1 cellular context compared by ENCODE assay signal in genomic region chr18:76491436-76491800, GRCh38.
TF ChIP-seq lines count a peak whose summit lies in the region.

No MANE protein-coding gene starts in this region.

TF ChIP-seq in HepG2, 621 proteins besides CTCF, POLR2A, EP300 and RAD21 (continued from another document):
- no peak for TF ChIP-seq SKIL (CRISPR knock-in tag; IDR thresholded peaks at IDR 0.05; ENCODE audit: borderline replicate concordance)
- no peak for TF ChIP-seq PCBP2 (optimal IDR thresholded peaks at IDR 0.05; ENCODE audit: low read depth, low read length, poor library complexity, severe bottlenecking)
- TF ChIP-seq ZBTB26 (CRISPR knock-in tag; IDR thresholded peaks at IDR 0.05; ENCODE audit: borderline replicate concordance) = no peak
- no peak for TF ChIP-seq TERF1 (CRISPR knock-in tag; IDR thresholded peaks at IDR 0.05)
- no peak for TF ChIP-seq SUZ12 (IDR thresholded peaks at IDR 0.05; ENCODE audit: low read depth, low read length)
- no peak for TF ChIP-seq DMTF1 (CRISPR knock-in tag; IDR thresholded peaks at IDR 0.05)
- no peak for TF ChIP-seq ZNF781 (CRISPR knock-in tag; IDR thresholded peaks at IDR 0.05; ENCODE audit: borderline replicate concordance, not compliant biosample characterization)
- no peak for TF ChIP-seq ZMYM3 (CRISPR knock-in tag; IDR thresholded peaks at IDR 0.05)
- no peak for TF ChIP-seq ZBTB44 (CRISPR knock-in tag; IDR thresholded peaks at IDR 0.05)
- no peak for TF ChIP-seq ZNF530 (CRISPR knock-in tag; IDR thresholded peaks at IDR 0.05; ENCODE audit: low read depth)
- no peak for TF ChIP-seq KAT8 (CRISPR knock-in tag; IDR thresholded peaks at IDR 0.05)
- no peak for TF ChIP-seq SP1 (IDR thresholded peaks at IDR 0.05)
- TF ChIP-seq SP1 (CRISPR knock-in tag; IDR thresholded peaks at IDR 0.05) = 0 out of 2 replicates have a peak, but pooled peaks have one; percentile 30
- TF ChIP-seq MAX (IDR thresholded peaks at IDR 0.05) = 0 out of 2 replicates have a peak, but pooled peaks have one; percentile 4
- TF ChIP-seq NONO (IDR thresholded peaks at IDR 0.05) = no peak
- TF ChIP-seq NONO (CRISPR knock-in tag; conservative IDR thresholded peaks at IDR 0.05) = no peak
- no peak for TF ChIP-seq ZNF224 (CRISPR knock-in tag; IDR thresholded peaks at IDR 0.05)
- peak; percentile 6; the same call in 1 of the 2 replicates for TF ChIP-seq SAP130 (CRISPR knock-in tag; IDR thresholded peaks at IDR 0.05; ENCODE audit: low read depth)
- TF ChIP-seq TFAP4 (IDR thresholded peaks at IDR 0.05; ENCODE audit: borderline replicate concordance, low read depth) = peak; percentile 25; the same call in 1 of the 2 replicates
- no peak for TF ChIP-seq PRMT3 (CRISPR knock-in tag; IDR thresholded peaks at IDR 0.05; ENCODE audit: borderline replicate concordance, low read depth)
